Comparison of ENCODE assay signal across 19 cellular contexts in the genomic region with DNA sequence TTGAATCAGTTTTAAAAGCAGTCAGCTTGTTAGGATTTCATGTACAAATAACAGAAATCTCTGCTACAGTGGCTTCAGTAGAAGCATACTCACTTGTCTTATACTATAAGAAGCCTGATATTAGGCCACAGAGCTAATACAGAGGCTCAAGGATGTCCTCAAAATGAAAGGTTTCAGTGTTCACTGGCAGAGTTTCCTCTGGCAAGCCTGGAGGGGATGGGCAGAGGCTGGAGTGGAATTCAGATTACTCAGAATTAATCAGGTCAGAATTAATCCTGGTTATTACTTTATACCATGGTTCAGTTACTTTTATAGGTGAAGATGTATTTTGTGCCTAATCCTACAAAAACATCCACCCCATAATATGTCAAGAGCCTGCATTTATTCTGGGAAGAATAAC.
"Had no signal": no experiment of that assay in that cellular context is flagged by ENCODE, and none has a peak within 500 bp of the region (broad histone marks: within the 10 kb centered on the region; RNA-seq: fewer than 3 reads in every experiment).

No MANE protein-coding gene starts in this region.

- H3K27me3 ChIP-seq: adrenal gland, foreskin keratinocyte, heart right ventricle, tibial artery had no signal

- H3K9me3 ChIP-seq: adrenal gland, lower lobe of right lung had no signal

- H3K4me1 ChIP-seq: adrenal gland, foreskin keratinocyte, heart right ventricle, lower lobe of right lung, parathyroid adenoma had no signal

- H3K4me3 Mint-ChIP-seq: activated B cell treated with CpG ODN at 0.5 μM for 24 hours; activated CD8-positive, alpha-beta T cell treated with anti-CD3 and anti-CD28 coated beads for 36 hours; activated T-cell treated with anti-CD3 and anti-CD28 coated beads, Interleukin-2, amount 50 U/mL, for 4 hours; central memory CD8-positive, alpha-beta T cell; naive thymus-derived CD4-positive, alpha-beta T cell; stimulated activated memory B cell treated with anti-CD40 and anti-IgM and Interleukin-4, amounts not matched to agents 10 μg/mL and 1 μg/mL and 100 μg/mL, for 72 hours had no signal

- H3K27ac ChIP-seq: adrenal gland, coronary artery, foreskin keratinocyte, heart right ventricle, lower lobe of right lung, parathyroid adenoma had no signal

- ATAC-seq: activated CD8-positive, alpha-beta T cell treated with anti-CD3 and anti-CD28 coated beads for 36 hours; activated T-cell treated with anti-CD3 and anti-CD28 coated beads, Interleukin-2, amount 50 U/mL, for 4 hours; foreskin keratinocyte; heart right ventricle; left cardiac atrium; lower lobe of right lung; naive thymus-derived CD4-positive, alpha-beta T cell; stimulated activated memory B cell treated with anti-CD40 and anti-IgM and Interleukin-4, amounts not matched to agents 10 μg/mL and 1 μg/mL and 100 μg/mL, for 72 hours had no signal

- H3K4me1 Mint-ChIP-seq: activated B cell treated with CpG ODN at 0.5 μM for 24 hours; central memory CD8-positive, alpha-beta T cell; stimulated activated memory B cell treated with anti-CD40 and anti-IgM and Interleukin-4, amounts not matched to agents 10 μg/mL and 1 μg/mL and 100 μg/mL, for 72 hours had no signal

- H3K9me3 Mint-ChIP-seq: activated CD8-positive, alpha-beta T cell treated with anti-CD3 and anti-CD28 coated beads for 36 hours; activated T-cell treated with anti-CD3 and anti-CD28 coated beads, Interleukin-2, amount 50 U/mL, for 4 hours; central memory CD8-positive, alpha-beta T cell; stimulated activated memory B cell treated with anti-CD40 and anti-IgM and Interleukin-4, amounts not matched to agents 10 μg/mL and 1 μg/mL and 100 μg/mL, for 72 hours had no signal

- H3K36me3 ChIP-seq: adrenal gland, heart right ventricle, lower lobe of right lung, tibial artery had no signal

- H3K4me3 ChIP-seq: adrenal gland, coronary artery, heart right ventricle, lower lobe of right lung, tibial artery had no signal

- H3K27me3 Mint-ChIP-seq: activated B cell treated with CpG ODN at 0.5 μM for 24 hours; activated CD8-positive, alpha-beta T cell treated with anti-CD3 and anti-CD28 coated beads for 36 hours; central memory CD8-positive, alpha-beta T cell; naive thymus-derived CD4-positive, alpha-beta T cell; stimulated activated memory B cell treated with anti-CD40 and anti-IgM and Interleukin-4, amounts not matched to agents 10 μg/mL and 1 μg/mL and 100 μg/mL, for 72 hours had no signal

- DNase-seq: activated B cell treated with CpG ODN at 0.5 μM for 24 hours; activated CD4-positive, alpha-beta T cell treated with anti-CD3 and anti-CD28 coated beads for 48 hours; activated CD8-positive, alpha-beta T cell treated with anti-CD3 and anti-CD28 coated beads for 36 hours; activated effector memory CD4-positive, alpha-beta T cell treated with Interleukin-2 at 50 U/mL for 16 hours; activated naive CD4-positive, alpha-beta T cell treated with anti-CD3 and anti-CD28 coated beads, Interleukin-2, amount 50 U/mL, for 16 hours; activated T-cell treated with anti-CD3 and anti-CD28 coated beads, Interleukin-2, amount 50 U/mL, for 4 hours; foreskin keratinocyte; heart right ventricle; left cardiac atrium; lower lobe of right lung; naive thymus-derived CD4-positive, alpha-beta T cell; retina; stimulated activated CD4-positive, alpha-beta T cell treated with anti-CD3 and anti-CD28 coated beads, Interleukin-2, amount 100 ng/mL, for 48 hours; tibial artery had no signal

- H3K27ac Mint-ChIP-seq: activated B cell treated with CpG ODN at 0.5 μM for 24 hours; activated CD8-positive, alpha-beta T cell treated with anti-CD3 and anti-CD28 coated beads for 36 hours; naive thymus-derived CD4-positive, alpha-beta T cell; stimulated activated memory B cell treated with anti-CD40 and anti-IgM and Interleukin-4, amounts not matched to agents 10 μg/mL and 1 μg/mL and 100 μg/mL, for 72 hours had no signal

- H3K36me3 Mint-ChIP-seq: naive thymus-derived CD4-positive, alpha-beta T cell; stimulated activated memory B cell treated with anti-CD40 and anti-IgM and Interleukin-4, amounts not matched to agents 10 μg/mL and 1 μg/mL and 100 μg/mL, for 72 hours had no signal
